8 cellular contexts compared by ENCODE assay signal in the genomic region with DNA sequence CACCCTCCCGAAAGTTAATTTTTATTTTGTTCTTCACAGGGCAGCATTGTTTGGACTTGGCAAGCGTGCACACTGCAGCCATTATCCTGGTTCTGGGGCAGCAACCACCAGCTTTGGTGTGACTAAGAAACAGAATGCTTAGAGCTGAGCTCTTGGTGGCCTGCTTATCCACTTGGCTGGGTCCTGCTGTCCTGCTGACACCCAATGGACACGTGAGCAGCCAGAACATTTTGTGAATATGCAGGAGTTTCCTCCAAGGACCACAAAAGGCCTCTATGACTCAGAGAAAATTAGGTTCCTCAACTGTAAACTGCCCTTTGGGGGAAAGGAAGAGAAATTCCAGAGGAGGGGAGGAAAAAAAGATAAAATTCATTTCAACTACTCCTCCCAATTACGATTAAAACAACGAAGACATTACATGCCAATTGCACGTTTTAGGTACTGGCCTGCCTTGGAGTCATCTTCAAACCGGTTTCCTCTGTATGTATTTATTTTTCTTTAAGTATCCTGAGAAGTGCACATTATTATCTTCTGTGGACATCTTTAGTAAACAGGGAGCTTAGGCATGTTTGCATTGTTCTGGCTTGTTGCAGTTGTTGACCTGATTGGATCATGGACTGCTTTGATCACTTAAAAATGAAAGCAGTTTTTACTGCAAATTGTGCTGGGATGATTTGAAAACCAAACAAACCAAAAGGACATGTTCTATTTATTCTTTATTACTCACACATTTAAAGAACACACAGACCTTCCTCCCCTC.
DNase-seq lines count a peak whose midpoint lies in the region; ATAC-seq, FAIRE-seq and TF ChIP-seq lines count a peak whose summit lies in the region.
"Had no signal": no experiment of that assay in that cellular context is flagged by ENCODE, and none has a peak within 500 bp of the region (broad histone marks: within the 10 kb centered on the region; RNA-seq: fewer than 3 reads in every experiment).

No MANE protein-coding gene starts in this region.

- peak overlapping the region; percentile 51 for H3K27ac Mint-ChIP-seq in astrocyte (ENCODE audit: unreplicated experiment)

- H3K27me3 Mint-ChIP-seq in astrocyte (ENCODE audit: low read depth, unreplicated experiment) = no peaks in the 10 kb centered on the region

- H3K4me3 ChIP-seq in astrocyte (ENCODE audit: insufficient read depth, low read depth, low read length) (no peak overlapping the region), testis (no peak overlapping the region)

- intact Hi-C loops in testis (cut with DNase I; ENCODE audit: low total_unique reads) = no loop called here

- no peaks in the 10 kb centered on the region for H3K79me2 ChIP-seq in astrocyte (ENCODE audit: insufficient read depth, low read length)

- no peaks in the 10 kb centered on the region for H3K36me3 Mint-ChIP-seq in astrocyte (ENCODE audit: low read depth, unreplicated experiment)

- ATAC-seq in HG03108 (IDR thresholded peaks at IDR 0.05; ENCODE audit: unreplicated experiment) (no peak), HG03039 (IDR thresholded peaks at IDR 0.05; ENCODE audit: unreplicated experiment) (no peak)

- peak; percentile 6 to 16 for DNase-seq in Kasumi-1 (lab: John Stamatoyannopoulos, UW)
- peak; percentile 83 for DNase-seq in astrocyte (ENCODE audit: low read depth)
- peak; percentile 92 for DNase-seq in islet precursor cell
- peak; percentile 88 for DNase-seq in testis
- no peak for DNase-seq in T-helper 9 cell
- DNase-seq: MM.1S had no signal

- TF ChIP-seq POLR2A in testis (IDR thresholded peaks at IDR 0.05) = no peak

- FAIRE-seq in astrocyte (lab: Jason Lieb, UNC) = peak; percentile 49

- H4K20me1 ChIP-seq in astrocyte (ENCODE audit: insufficient read depth, low read length) = no peaks in the 10 kb centered on the region

- no peak overlapping the region for H3K4me3 Mint-ChIP-seq in astrocyte (ENCODE audit: unreplicated experiment)

- H3K4me2 ChIP-seq in astrocyte (ENCODE audit: low read length) = peak overlapping the region; percentile 68

- H3K4me1 ChIP-seq in astrocyte (ENCODE audit: insufficient read depth, low read length) (peaks cover 11% of the 10 kb centered on the region), testis (peaks cover 8% of the 10 kb centered on the region)

- TF ChIP-seq CTCF in astrocyte (IDR thresholded peaks at IDR 0.05; ENCODE audit: insufficient read depth, low read depth, low read length) = no peak
- TF ChIP-seq CTCF in testis (IDR thresholded peaks at IDR 0.05) = no peak

- H3K4me1 Mint-ChIP-seq in astrocyte (ENCODE audit: low read depth, unreplicated experiment) = peaks cover 9% of the 10 kb centered on the region

- no peaks in the 10 kb centered on the region for H3K27me3 ChIP-seq in astrocyte (ENCODE audit: insufficient read depth, low read length)
- H3K27me3 ChIP-seq in testis = no peaks in the 10 kb centered on the region

- H3K9me3 ChIP-seq in astrocyte (ENCODE audit: insufficient read depth, low read depth, low read length) = peaks cover 3% of the 10 kb centered on the region
- H3K9me3 ChIP-seq in testis = no peaks in the 10 kb centered on the region

- WGBS in testis, 2 donors = 25 to 51% methylated on average over 7 of the region's 7 CpGs

- H3K36me3 ChIP-seq in astrocyte (ENCODE audit: insufficient read depth, low read length) = no peaks in the 10 kb centered on the region
- H3K36me3 ChIP-seq in testis (ENCODE audit: low read depth, missing control alignments) = no peaks in the 10 kb centered on the region

- no peak overlapping the region for H3K9ac ChIP-seq in astrocyte (ENCODE audit: low read length)

- H3K27ac ChIP-seq in astrocyte (ENCODE audit: low read depth, low read length) = no peak overlapping the region
- H3K27ac ChIP-seq in testis = peak overlapping the region; percentile 50 to 59

- H3K9me3 Mint-ChIP-seq in astrocyte (ENCODE audit: unreplicated experiment) = no peaks in the 10 kb centered on the region

- peak overlapping the region; percentile 44 for H2AFZ ChIP-seq in astrocyte (ENCODE audit: low read depth, low read length)
